Comparison of ENCODE assay signal across 10 cellular contexts in the genomic region with DNA sequence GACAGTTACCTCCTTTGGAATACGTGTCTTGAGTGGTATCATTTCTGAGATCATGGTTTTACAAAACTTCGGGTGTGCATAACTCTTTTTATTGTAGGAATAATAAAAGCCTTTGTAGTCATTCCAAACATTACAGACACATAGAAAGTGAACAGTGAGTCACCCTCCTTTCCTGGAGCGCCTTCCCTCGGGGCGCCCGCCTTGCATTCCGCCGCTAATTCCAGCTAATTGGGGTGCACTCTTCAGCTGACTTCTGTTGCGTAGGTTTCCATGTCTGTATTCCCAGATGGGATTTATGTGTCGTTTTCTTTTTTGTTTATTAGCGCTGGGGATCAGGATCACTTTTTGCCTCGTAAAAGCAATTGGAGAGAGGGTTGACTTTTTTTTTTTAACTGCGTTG. TPM values are rescaled to one million over a fixed set of nuclear protein-coding genes. Genes with fewer than 3 reads are reported as not detected.
DNase-seq lines count a peak whose midpoint lies in the region; ATAC-seq and TF ChIP-seq lines count a peak whose summit lies in the region.
"Had no signal": no experiment of that assay in that cellular context is flagged by ENCODE, and none has a peak within 500 bp of the region (broad histone marks: within the 10 kb centered on the region; RNA-seq: fewer than 3 reads in every experiment).

No MANE protein-coding gene starts in this region.

- H3K27me3 Mint-ChIP-seq in GM23338 (ENCODE audit: insufficient read depth, low read depth, poor library complexity): peaks cover 3% of the 10 kb centered on the region
- peaks cover 3 to 35% (median 28%) of the 10 kb centered on the region in 5 donors for H3K27me3 Mint-ChIP-seq in naive thymus-derived CD4-positive, alpha-beta T cell

- H3K4me1 Mint-ChIP-seq in GM23338: peaks cover 46% of the 10 kb centered on the region
- H3K4me1 Mint-ChIP-seq in naive thymus-derived CD4-positive, alpha-beta T cell: peaks cover 0 to 7% (median 0%) of the 10 kb centered on the region in 7 donors

- intact Hi-C loops in naive thymus-derived CD4-positive, alpha-beta T cell (cut with micrococcal nuclease): no loop called here

- TF ChIP-seq CTCF in GM23338 (conservative IDR thresholded peaks at IDR 0.05; ENCODE audit: low read depth in 2 of 2) (no peak), epithelial cell of esophagus (IDR thresholded peaks at IDR 0.05; ENCODE audit: insufficient read depth, low read depth, low read length, missing control alignments) (no peak)

- no peak overlapping the region for H3K4me3 Mint-ChIP-seq in GM23338
- no peak overlapping the region for H3K4me3 Mint-ChIP-seq in naive thymus-derived CD4-positive, alpha-beta T cell
- H3K4me3 Mint-ChIP-seq: natural killer cell treated with Interleukin-12 subunit alpha and Interleukin-12 subunit beta and Interleukin-15 and Interleukin-18, amount 100 ng/mL, for 72 hours had no signal

- DNase-seq in GM23338 (ENCODE audit: low spot score) (no peak), RPMI7951 (ENCODE audit: low read depth) (peak; percentile 93), epithelial cell of esophagus (ENCODE audit: low read depth) (peak; percentile 80), renal cortical epithelial cell (ENCODE audit: low read depth) (peak; percentile 53), NCI-H1436 treated with DMSO at 0.1 percent for 48 hours (lab: John Stamatoyannopoulos, UW) (no peak), kidney glomerular epithelial cell (lab: John Stamatoyannopoulos, UW) (no peak)
- DNase-seq in naive thymus-derived CD4-positive, alpha-beta T cell: no peak
- DNase-seq in activated CD4-positive, CD25-positive, alpha-beta regulatory T cell treated with anti-CD3 and anti-CD28 coated beads, Interleukin-2, amount 50 U/mL, for 72 hours: no peak
- DNase-seq: T-helper 2 cell had no signal

- peaks cover 42% of the 10 kb centered on the region for H3K4me1 ChIP-seq in GM23338 (ENCODE audit: insufficient read depth)
- no peaks in the 10 kb centered on the region for H3K4me1 ChIP-seq in naive thymus-derived CD4-positive, alpha-beta T cell (ENCODE audit: control insufficient read depth in 2 of 2, insufficient read depth in 2 of 2, low read length in 2 of 2)

- no peaks in the 10 kb centered on the region for H3K9me3 Mint-ChIP-seq in GM23338
- no peaks in the 10 kb centered on the region for H3K9me3 Mint-ChIP-seq in naive thymus-derived CD4-positive, alpha-beta T cell
- H3K9me3 Mint-ChIP-seq: natural killer cell treated with Interleukin-12 subunit alpha and Interleukin-12 subunit beta and Interleukin-15 and Interleukin-18, amount 100 ng/mL, for 72 hours had no signal

- no peak overlapping the region for H3K27ac Mint-ChIP-seq in GM23338
- no peak overlapping the region for H3K27ac Mint-ChIP-seq in naive thymus-derived CD4-positive, alpha-beta T cell
- H3K27ac Mint-ChIP-seq: natural killer cell treated with Interleukin-12 subunit alpha and Interleukin-12 subunit beta and Interleukin-15 and Interleukin-18, amount 100 ng/mL, for 72 hours had no signal

- H3K4me3 ChIP-seq in GM23338: no peak overlapping the region
- H3K4me3 ChIP-seq in epithelial cell of esophagus (ENCODE audit: low read length): no peak overlapping the region
- no peak overlapping the region for H3K4me3 ChIP-seq in naive thymus-derived CD4-positive, alpha-beta T cell (ENCODE audit: low read length)

- POLR2A ChIA-PET in naive thymus-derived CD4-positive, alpha-beta T cell (lab: Charles Lee): no interaction called here

- H4K20me1 ChIP-seq in GM23338 (replicated peaks; ENCODE audit: insufficient read depth): peaks cover 59% of the 10 kb centered on the region

- H3K4me2 ChIP-seq in GM23338: no peak overlapping the region

- H3K79me2 ChIP-seq in GM23338 (replicated peaks; ENCODE audit: insufficient read depth): peaks cover 100% of the 10 kb centered on the region

- ATAC-seq in GM23338: no peak
- no peak for ATAC-seq in naive thymus-derived CD4-positive, alpha-beta T cell

- no peaks in the 10 kb centered on the region for H3K9me2 ChIP-seq in GM23338 (ENCODE audit: insufficient read depth)

- H3K9me3 ChIP-seq in naive thymus-derived CD4-positive, alpha-beta T cell (ENCODE audit: control insufficient read depth in 2 of 3, low read length in 3 of 3): no peaks in the 10 kb centered on the region

- peaks cover 3% of the 10 kb centered on the region; the same call in 1 of the 2 replicates for H3F3A ChIP-seq in GM23338 (replicated peaks; ENCODE audit: low read depth)

- H2AFZ ChIP-seq in GM23338: no peak overlapping the region

- H3K27ac ChIP-seq in GM23338 (ENCODE audit: low read depth): 0 out of 2 replicates have a peak overlapping the region, but pooled peaks have one; percentile 61
- no peak overlapping the region for H3K27ac ChIP-seq in naive thymus-derived CD4-positive, alpha-beta T cell (ENCODE audit: low read depth, low read length)

- no peaks in the 10 kb centered on the region for H3K27me3 ChIP-seq in GM23338 (ENCODE audit: insufficient read depth)
- H3K27me3 ChIP-seq in naive thymus-derived CD4-positive, alpha-beta T cell (ENCODE audit: control insufficient read depth in 2 of 2, insufficient read depth in 2 of 2, low read length in 2 of 2): peaks cover 0 to 5% of the 10 kb centered on the region in 2 donors

- H3K36me3 Mint-ChIP-seq in GM23338 (ENCODE audit: low read depth): peaks cover 8% of the 10 kb centered on the region; the same call in 2 of the 3 replicates
- no peaks in the 10 kb centered on the region for H3K36me3 Mint-ChIP-seq in naive thymus-derived CD4-positive, alpha-beta T cell
- H3K36me3 Mint-ChIP-seq: natural killer cell treated with Interleukin-12 subunit alpha and Interleukin-12 subunit beta and Interleukin-15 and Interleukin-18, amount 100 ng/mL, for 72 hours had no signal

- no peaks in the 10 kb centered on the region for H3K36me3 ChIP-seq in GM23338 (ENCODE audit: insufficient read depth)
- H3K36me3 ChIP-seq in naive thymus-derived CD4-positive, alpha-beta T cell (ENCODE audit: control insufficient read depth in 2 of 3, insufficient read depth in 3 of 3, low read length in 3 of 3): no peaks in the 10 kb centered on the region

- CTCF ChIA-PET in naive thymus-derived CD4-positive, alpha-beta T cell (lab: Charles Lee): no interaction called here

TF ChIP-seq in GM23338, 12 proteins besides CTCF, POLR2A, EP300 and RAD21:
- no peak for TF ChIP-seq STAT1 (IDR thresholded peaks at IDR 0.05; ENCODE audit: unreplicated experiment)
TF ChIP-seq in GM23338: peak in this region for 0.

RNA-seq across cellular contexts. Expression of gene SH3BP4, which starts 18.6 kb away (rescaled TPM):
- 50.9 and 57.6 TPM in 2 replicates for total RNA-seq in GM23338 (2014; rRNA removed; shearing (Covaris generic))
- polyA plus RNA-seq in GM23338 (2016; fragmentation: Nextera tagmentation; extraction: Ambion mirVana): 15.1 and 15.6 TPM in 2 replicates
- 75.8 and 86.6 TPM in 2 replicates for total RNA-seq in RPMI7951 (2014; rRNA removed; shearing (Covaris generic))
- total RNA-seq in renal cortical epithelial cell: 58.5 and 116 TPM in 2 replicates
- 1 to 10 TPM in 1 of 5 experiments, under 1 TPM in 3, not detected in 1; 0.41 to 2.6 (median 0.63) TPM for total RNA-seq in naive thymus-derived CD4-positive, alpha-beta T cell
- not detected for polyA plus RNA-seq in naive thymus-derived CD4-positive, alpha-beta T cell
- total RNA-seq: natural killer cell treated with Interleukin-12 subunit alpha and Interleukin-12 subunit beta and Interleukin-15 and Interleukin-18, amount 100 ng/mL, for 72 hours had no signal

Comparison
In these comparisons a context has a peak if more than half of its experiments do, and no peak if none do; other contexts are left out.
1. DNase-seq: peak in RPMI7951 (single experiment), epithelial cell of esophagus (single experiment) and renal cortical epithelial cell (single experiment); none in GM23338 (single experiment), naive thymus-derived CD4-positive, alpha-beta T cell (0 of 9), activated CD4-positive, CD25-positive, alpha-beta regulatory T cell treated with anti-CD3 and anti-CD28 coated beads, Interleukin-2, amount 50 U/mL, for 72 hours (single experiment), NCI-H1436 treated with DMSO at 0.1 percent for 48 hours (single experiment) and kidney glomerular epithelial cell (single experiment).
2. RNA of gene SH3BP4, which starts 18.6 kb away (total RNA-seq): 58.5 to 116 TPM in renal cortical epithelial cell, 75.8 to 86.6 TPM in RPMI7951 and 50.9 to 57.6 TPM in GM23338; 0.41 to 2.6 TPM in naive thymus-derived CD4-positive, alpha-beta T cell; every median in the first group is over 10 times any median in the second.